Comparison of ENCODE assay signal across 8 cellular contexts in the genomic region with DNA sequence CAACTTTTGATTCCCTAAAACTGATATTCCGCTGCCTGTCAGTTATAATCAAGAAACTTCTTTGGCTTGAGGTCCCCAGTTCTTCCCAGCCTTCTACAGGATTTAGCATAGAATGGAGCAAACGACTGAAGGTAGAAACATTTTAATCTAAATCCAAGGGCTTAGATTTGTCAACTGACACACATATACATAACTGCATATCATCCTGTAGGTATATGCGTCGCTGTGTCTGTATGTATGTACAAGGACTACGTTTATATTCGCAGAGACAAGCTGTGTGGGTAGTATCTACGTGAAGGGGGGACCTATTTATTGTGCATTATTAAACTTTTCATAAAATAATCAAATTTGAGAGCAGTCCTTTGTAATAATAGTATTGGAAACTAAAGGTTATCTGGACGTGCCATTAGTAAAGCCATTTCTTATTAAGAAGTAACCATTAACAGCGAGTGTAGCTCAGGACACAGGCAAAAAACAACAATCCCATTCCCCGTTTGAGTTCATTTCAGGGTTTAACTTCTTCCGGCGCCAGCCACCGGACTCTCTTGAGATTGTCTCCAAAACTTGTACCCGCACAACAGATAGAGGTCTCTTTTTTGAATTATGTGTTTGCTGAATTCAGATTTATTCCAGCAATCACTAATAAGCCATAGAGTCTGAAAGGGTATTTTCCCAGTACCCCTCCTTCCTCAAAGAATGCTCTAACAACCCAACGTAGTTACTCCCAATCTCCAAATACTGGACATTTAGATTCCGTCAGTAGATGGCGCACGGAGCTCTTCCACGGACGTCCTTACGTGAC. TPM values are rescaled to one million over a fixed set of nuclear protein-coding genes. Genes with fewer than 3 reads are reported as not detected.
A peak's percentile ranks its signal among the peaks of the same experiment; 100 is the strongest.
DNase-seq lines count a peak whose midpoint lies in the region; ATAC-seq, FAIRE-seq and TF ChIP-seq lines count a peak whose summit lies in the region.

No MANE protein-coding gene starts in this region.

- peaks cover 25% of the 10 kb centered on the region for H3K4me1 Mint-ChIP-seq in endodermal cell

- TF ChIP-seq EP300 in stomach (IDR thresholded peaks at IDR 0.05) = no peak

- no peaks in the 10 kb centered on the region for H3K9me3 Mint-ChIP-seq in endodermal cell

- peak overlapping the region; percentile 95 for H3K4me2 ChIP-seq in HCT116 (ENCODE audit: low read length)

- TF ChIP-seq CTCF in HCT116 (IDR thresholded peaks at IDR 0.05 in 2 of 3, conservative IDR thresholded peaks at IDR 0.05 in 1 of 3; ENCODE audit: borderline replicate concordance in 1 of 3, insufficient read depth in 1 of 3, low read depth in 2 of 3, low read length in 2 of 3) = peak; percentile 70 to 89 (median 72)
- peak; percentile 63 for TF ChIP-seq CTCF in WI38 (IDR thresholded peaks at IDR 0.05; ENCODE audit: low read depth, low read length)
- TF ChIP-seq CTCF in endodermal cell (conservative IDR thresholded peaks at IDR 0.05) = peak; percentile 91
- TF ChIP-seq CTCF in stomach (IDR thresholded peaks at IDR 0.05) = peak in 5 of 7 experiments; percentile 48 to 79 (median 68)

- H3K27ac ChIP-seq in HCT116 (ENCODE audit: low read depth, low read length) = no peak overlapping the region
- no peak overlapping the region for H3K27ac ChIP-seq in endodermal cell (ENCODE audit: low read depth, low read length)
- no peak overlapping the region for H3K27ac ChIP-seq in mesodermal cell (ENCODE audit: low read depth, low read length, severe bottlenecking)
- peak overlapping the region in 4 of 5 donors; percentile 22 to 92 (median 92) for H3K27ac ChIP-seq in stomach

- no peak for TF ChIP-seq POLR2A in HCT116 (IDR thresholded peaks at IDR 0.05; ENCODE audit: borderline replicate concordance, extremely low read depth, insufficient read depth, insufficient read length)
- TF ChIP-seq POLR2A in stomach (IDR thresholded peaks at IDR 0.05) = no peak

- H3K4me3 ChIP-seq in HCT116 (replicated peaks in 1 of 2; ENCODE audit: low read depth in 1 of 2, low read length in 2 of 2) = peak overlapping the region; percentile 52 to 75
- H3K4me3 ChIP-seq in WI38 (ENCODE audit: low read depth, low read length) = peak overlapping the region; percentile 94
- H3K4me3 ChIP-seq in endodermal cell (ENCODE audit: low read length) = peak overlapping the region; percentile 89
- H3K4me3 ChIP-seq in mesodermal cell (ENCODE audit: extremely low read depth, insufficient read depth, low read length, poor library complexity, severe bottlenecking) = peak overlapping the region; percentile 86
- H3K4me3 ChIP-seq in stomach = peak overlapping the region; percentile 79 to 98 (median 90)

- H2AFZ ChIP-seq in HCT116 (ENCODE audit: low read depth, low read length, poor library complexity, severe bottlenecking) = peak overlapping the region; percentile 98

- WGBS in endodermal cell (ENCODE audit: insufficient coverage in 1 of 2, insufficient read length in 1 of 2), 2 experiments = 9 to 14% methylated on average over 5 to 21 of the region's 21 CpGs
- 24 to 33% methylated on average over 1 to 3 of the region's 21 CpGs for WGBS in mesodermal cell (ENCODE audit: insufficient coverage in 2 of 2), 2 experiments
- WGBS in stomach, 5 donors = 4 to 10% (median 8%) methylated on average over 21 of the region's 21 CpGs

- no peak overlapping the region for H3K27ac Mint-ChIP-seq in endodermal cell

- RAD21 ChIA-PET in HCT116 (lab: Charles Lee; ENCODE audit: low non-redundant PET in 1 of 2, low total read pairs in 2 of 2, uncharacterized antibody in 2 of 2, unreplicated experiment in 2 of 2) = interaction anchor here (1.3 to 2.2 kb wide), 3 partner anchors 316 to 487 kb away, joined by 3 to 10 read pairs (median 6); no protein-coding TSS in a partner anchor

- intact Hi-C loops in HCT116 (cut with micrococcal nuclease) = loop anchor here (1.0 to 5.0 kb wide), 5 partner anchors 60 to 487 kb away; a partner anchor contains a TSS
- intact Hi-C loops in stomach (cut with DNase I; ENCODE audit: low total_unique reads) = no loop called here

- no peaks in the 10 kb centered on the region for H3K9me2 ChIP-seq in HCT116 (ENCODE audit: insufficient read depth)

- H3K9ac ChIP-seq in HCT116 (ENCODE audit: low read length) = peak overlapping the region; percentile 21; the same call in 1 of the 2 replicates
- H3K9ac ChIP-seq in endodermal cell (ENCODE audit: extremely low read depth, low read length, poor library complexity, severe bottlenecking) = no peak overlapping the region

- ATAC-seq in HCT116 (peak; percentile 44), HG03469 (IDR thresholded peaks at IDR 0.05; ENCODE audit: unreplicated experiment) (no peak)

- FAIRE-seq in G401.6 (lab: Jason Lieb, UNC) = peak; percentile 92

- H3K9me3 ChIP-seq in HCT116 (ENCODE audit: control insufficient read depth in 1 of 2, insufficient read depth in 1 of 2, low read depth in 1 of 2, low read length in 2 of 2) (no peaks in the 10 kb centered on the region), endodermal cell (ENCODE audit: control insufficient read depth, low read length) (no peaks in the 10 kb centered on the region), mesodermal cell (ENCODE audit: control insufficient read depth, low read length) (no peaks in the 10 kb centered on the region), stomach (no peaks in the 10 kb centered on the region)

- H3K79me2 ChIP-seq in HCT116 (ENCODE audit: insufficient read depth, low read length) = no peaks in the 10 kb centered on the region

- peak; percentile 88 for TF ChIP-seq RAD21 in HCT116 (IDR thresholded peaks at IDR 0.05; ENCODE audit: low read depth)

- H3K27me3 ChIP-seq in HCT116 (ENCODE audit: insufficient read depth, low read length) (peaks cover 10% of the 10 kb centered on the region; the same call in 1 of the 2 replicates), endodermal cell (ENCODE audit: control insufficient read depth, insufficient read depth, low read length, poor library complexity, severe bottlenecking) (peaks cover 17% of the 10 kb centered on the region), stomach (no peaks in the 10 kb centered on the region)

- CTCF ChIA-PET in HCT116 (lab: Charles Lee) = interaction anchor here (0.7 to 5.4 kb wide), 12 partner anchors 9 to 486 kb away, joined by 3 to 43 read pairs (median 4); no protein-coding TSS in a partner anchor

- DNase-seq in HCT116 (ENCODE audit: low read depth, low spot score) = peak; percentile 64
- DNase-seq in NCI-H1930 (lab: John Stamatoyannopoulos, UW) = peak; percentile 43 to 74
- peak; percentile 77 for DNase-seq in endodermal cell
- peak; percentile 63 for DNase-seq in stomach

- H3K36me3 ChIP-seq in HCT116 (ENCODE audit: control insufficient read depth in 1 of 2, insufficient read depth in 2 of 2, low read length in 2 of 2) = no peaks in the 10 kb centered on the region
- H3K36me3 ChIP-seq in endodermal cell (ENCODE audit: control insufficient read depth, insufficient read depth, low read length) = no peaks in the 10 kb centered on the region
- H3K36me3 ChIP-seq in mesodermal cell (ENCODE audit: control insufficient read depth, insufficient read depth, low read length) = no peaks in the 10 kb centered on the region
- H3K36me3 ChIP-seq in stomach = no peaks in the 10 kb centered on the region

- no TSS peak for BruUV-seq in HCT116 (replicated peaks; lab: Mats Ljungman, UMichigan)

- peaks cover 0 to 23% of the 10 kb centered on the region in 2 experiments; a peak in 2 of 4 replicates for H3K4me1 ChIP-seq in HCT116 (ENCODE audit: control insufficient read depth in 1 of 2, insufficient read depth in 2 of 2, low read length in 2 of 2)
- peaks cover 5% of the 10 kb centered on the region for H3K4me1 ChIP-seq in endodermal cell (ENCODE audit: control insufficient read depth, insufficient read depth, low read length)
- H3K4me1 ChIP-seq in mesodermal cell (ENCODE audit: control insufficient read depth, insufficient read depth, low read length, poor library complexity, severe bottlenecking) = peaks cover 5% of the 10 kb centered on the region
- H3K4me1 ChIP-seq in stomach = peaks cover 0 to 33% (median 25%) of the 10 kb centered on the region in 4 donors

- peak overlapping the region; percentile 75 for H3K4me3 Mint-ChIP-seq in endodermal cell

- POLR2A ChIA-PET in HCT116 (lab: Charles Lee) = interaction anchor here (1.5 kb wide), 1 partner anchor 60 kb away, joined by 7 read pairs; a partner anchor contains a TSS

- H3K36me3 Mint-ChIP-seq in endodermal cell (ENCODE audit: low read depth) = no peaks in the 10 kb centered on the region

- no peaks in the 10 kb centered on the region for H4K20me1 ChIP-seq in HCT116 (ENCODE audit: insufficient read depth)

- H3K27me3 Mint-ChIP-seq in endodermal cell (ENCODE audit: insufficient read depth) = peaks cover 44% of the 10 kb centered on the region

TF ChIP-seq in HCT116, 20 proteins besides CTCF, POLR2A, EP300 and RAD21 (continues in another document):
- 0 out of 2 replicates have a peak, but pooled peaks have one; percentile 31 for TF ChIP-seq CBX3 (IDR thresholded peaks at IDR 0.05; ENCODE audit: low read depth)

RNA-seq across cellular contexts. Expression of a gene that starts 2.1 kb away (rescaled TPM):
- total RNA-seq in HCT116 (2021; ENCODE audit: unreplicated experiment) (4.3 TPM), endodermal cell (10 to 100 TPM in 1 of 2 donors, 1 to 10 TPM in 1; 5.5 to 12.2 TPM), stomach (10 to 100 TPM in 4 of 5 donors, 1 to 10 TPM in 1; 8.7 to 48.7 (median 25.7) TPM)
- polyA plus RNA-seq in HCT116 (2012) = 2.4 and 3.5 TPM in 2 replicates
- 53.5 TPM for polyA plus RNA-seq in endodermal cell (2013, experiment 1 of 2)
- polyA plus RNA-seq in endodermal cell (2013, experiment 2 of 2) = 49.5 TPM
- 59.9 TPM for polyA plus RNA-seq in mesodermal cell (2013, experiment 1 of 2)
- polyA plus RNA-seq in mesodermal cell (2013, experiment 2 of 2) = 87.2 TPM
- 10 to 100 TPM in 1 of 3 donors, 1 to 10 TPM in 2; 6.5 to 29.5 (median 8.2) TPM for polyA plus RNA-seq in stomach

RNA-seq across cellular contexts. Expression of a gene that starts 59.7 kb away (rescaled TPM):
- total RNA-seq in HCT116 (2021; ENCODE audit: unreplicated experiment) = 40.7 TPM
- 21.6 and 21.7 TPM in 2 replicates for polyA plus RNA-seq in HCT116 (2012)
- 10 to 100 TPM; 51.6 to 56.8 TPM for total RNA-seq in endodermal cell
- polyA plus RNA-seq in endodermal cell (2013, experiment 1 of 2) = 41.3 TPM
- polyA plus RNA-seq in endodermal cell (2013, experiment 2 of 2) = 52.9 TPM
- 53.6 TPM for polyA plus RNA-seq in mesodermal cell (2013, experiment 1 of 2)
- polyA plus RNA-seq in mesodermal cell (2013, experiment 2 of 2) = 48.9 TPM
- total RNA-seq in stomach = 100 to 1,000 TPM in 1 of 5 donors, 10 to 100 TPM in 3, 1 to 10 TPM in 1; 9.3 to 212 (median 57.5) TPM
- polyA plus RNA-seq in stomach = 1 to 10 TPM; 5.6 to 7.9 (median 5.8) TPM

Comparison
In these comparisons a context has a peak if more than half of its experiments do, and no peak if none do; other contexts are left out.
1. H3K27ac ChIP-seq: peak in stomach (4 of 5); none in HCT116 (single experiment), endodermal cell (single experiment) and mesodermal cell (single experiment).
2. Peak in every context shown above with its lines, with median percentiles within 50 percentile points of each other: DNase-seq, H3K4me3 ChIP-seq and CTCF ChIP-seq.